In the genomic region with DNA sequence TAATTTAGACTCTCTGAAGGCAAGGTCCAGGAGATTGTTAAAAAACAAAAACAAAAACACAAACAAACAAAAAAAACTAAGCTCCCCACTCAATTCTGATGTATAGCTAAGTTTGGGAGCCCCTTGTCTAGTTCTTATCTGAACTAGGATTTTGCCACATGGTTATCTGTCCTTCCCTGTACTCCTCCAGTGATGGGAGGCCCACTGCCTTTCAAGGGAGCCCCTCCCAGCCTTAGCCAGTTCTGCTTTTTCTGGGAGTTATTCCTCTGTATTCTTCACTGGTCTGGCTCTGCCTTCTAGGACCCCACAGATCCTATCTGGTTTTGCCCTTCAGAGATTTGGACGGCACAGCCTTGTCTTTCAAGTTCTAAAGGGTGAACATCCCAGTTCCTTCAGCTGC, we compare ENCODE assay signal across 1 cellular context.
TF ChIP-seq lines count a peak whose summit lies in the region.

No MANE protein-coding gene starts in this region.

TF ChIP-seq in HepG2, 621 proteins besides CTCF, POLR2A, EP300 and RAD21:
- no peak for TF ChIP-seq HNF4G (IDR thresholded peaks at IDR 0.05; ENCODE audit: borderline replicate concordance, low read depth, low read length)
- no peak for TF ChIP-seq HNF4G (CRISPR knock-in tag; IDR thresholded peaks at IDR 0.05; ENCODE audit: borderline replicate concordance, low read depth)
- no peak for TF ChIP-seq MYNN (CRISPR knock-in tag; IDR thresholded peaks at IDR 0.05; ENCODE audit: low read depth)
- no peak for TF ChIP-seq RBFOX2 (IDR thresholded peaks at IDR 0.05; ENCODE audit: low read depth, low read length)
- TF ChIP-seq HNRNPK (IDR thresholded peaks at IDR 0.05; ENCODE audit: low read depth, low read length, poor library complexity, severe bottlenecking): no peak
- TF ChIP-seq ZNF3 (CRISPR knock-in tag; IDR thresholded peaks at IDR 0.05): no peak
- TF ChIP-seq ZNF451 (CRISPR knock-in tag; IDR thresholded peaks at IDR 0.05): no peak
- no peak for TF ChIP-seq ZSCAN5A (CRISPR knock-in tag; IDR thresholded peaks at IDR 0.05; ENCODE audit: borderline replicate concordance)
